Comparison of ENCODE assay signal across 20 cellular contexts in the genomic region with DNA sequence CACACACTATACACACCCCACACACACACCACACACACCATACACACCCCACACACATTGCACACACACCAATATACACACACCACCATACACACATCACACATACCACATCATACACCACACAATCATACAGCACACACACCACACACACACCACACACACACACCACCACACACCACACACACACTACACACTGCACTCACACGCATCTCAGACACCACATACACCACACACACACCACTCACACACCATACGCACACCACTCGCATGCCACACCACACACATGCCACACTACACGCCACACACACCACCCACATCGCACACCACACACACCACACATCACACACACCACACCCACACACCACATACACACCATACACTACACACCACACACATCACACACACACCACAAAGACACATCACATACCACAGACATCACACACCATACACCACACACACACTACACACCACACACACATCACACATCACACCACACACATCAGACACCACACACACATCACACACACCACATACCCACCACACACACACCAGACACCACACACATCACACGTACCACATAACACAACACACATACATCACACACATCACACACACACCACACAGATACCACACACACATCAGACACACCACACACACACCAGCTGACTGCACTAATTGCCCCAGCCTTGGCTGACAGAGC. TPM values are rescaled to one million over a fixed set of nuclear protein-coding genes. Genes with fewer than 3 reads are reported as not detected.
DNase-seq lines count a peak whose midpoint lies in the region; ATAC-seq, FAIRE-seq and TF ChIP-seq lines count a peak whose summit lies in the region.
"Had no signal": no experiment of that assay in that cellular context is flagged by ENCODE, and none has a peak within 500 bp of the region (broad histone marks: within the 10 kb centered on the region; RNA-seq: fewer than 3 reads in every experiment).

No MANE protein-coding gene starts in this region.

- H3K18ac ChIP-seq in neuronal stem cell (ENCODE audit: low read length) = peak overlapping the region; percentile 48

- peak overlapping the region; percentile 81 for H3K9ac ChIP-seq in neuronal stem cell (ENCODE audit: low read depth, low read length, poor library complexity)

- H3K4me3 ChIP-seq in ACC112 (ENCODE audit: low read depth, low read length) (no peak overlapping the region), bronchial epithelial cell (ENCODE audit: low read depth, low read length) (no peak overlapping the region), neuronal stem cell (ENCODE audit: low read length in 2 of 2) (peak overlapping the region in 1 of 2 donors; percentile 64), body of pancreas (no peak overlapping the region)
- H3K4me3 ChIP-seq: BLaER1 treated with 17β-estradiol and CSF1 and Interleukin-3, amounts not matched to agents 10 nM and 100 nM; MG63; SJSA1 had no signal

- peaks cover 0 to 12% of the 10 kb centered on the region in 2 donors for H3K9me3 ChIP-seq in neuronal stem cell (replicated peaks in 1 of 2; ENCODE audit: control insufficient read depth in 2 of 2, insufficient read depth in 1 of 2, low read depth in 1 of 2, low read length in 2 of 2)
- no peaks in the 10 kb centered on the region for H3K9me3 ChIP-seq in body of pancreas
- H3K9me3 ChIP-seq: BLaER1 treated with 17β-estradiol and CSF1 and Interleukin-3, amounts not matched to agents 10 nM and 100 nM; MG63; SJSA1 had no signal

- H3K4ac ChIP-seq in neuronal stem cell (ENCODE audit: low read length) = peak overlapping the region; percentile 69

- H3K4me1 ChIP-seq in ACC112 (ENCODE audit: control insufficient read depth, insufficient read depth, low read length, unreplicated experiment) = peaks cover 62% of the 10 kb centered on the region
- H3K4me1 ChIP-seq in neuronal stem cell (ENCODE audit: control insufficient read depth in 2 of 2, insufficient read depth in 1 of 2, low read depth in 1 of 2, low read length in 2 of 2) = peaks cover 3 to 10% of the 10 kb centered on the region in 2 donors
- H3K4me1 ChIP-seq in body of pancreas = peaks cover 4% of the 10 kb centered on the region

- peak overlapping the region; percentile 26 for H3K23ac ChIP-seq in neuronal stem cell (ENCODE audit: low read depth, low read length, poor library complexity)

- no peak overlapping the region for H2BK120ac ChIP-seq in neuronal stem cell (ENCODE audit: low read depth, low read length)

- peak overlapping the region; percentile 85 for H3K14ac ChIP-seq in neuronal stem cell (ENCODE audit: low read length)

- DNase-seq in HTR-8/SVneo (ENCODE audit: insufficient read length, low spot score) (no peak), bronchial epithelial cell (ENCODE audit: low read depth) (no peak), neuronal stem cell (ENCODE audit: low spot score) (no peak), body of pancreas (no peak), substantia nigra (lab: John Stamatoyannopoulos, UW) (no peak), GM19238 (ENCODE audit: insufficient read length, low spot score) (no peak)
- DNase-seq: CD8-positive, alpha-beta memory T cell; EL; HCEC 1CT; Kasumi-1; NCI-H1048; NCI-H1436; NCI-H1930; NCI-H524; PC-3 had no signal

- H3K27me3 ChIP-seq in ACC112 (ENCODE audit: insufficient read depth, low read length) (no peaks in the 10 kb centered on the region), bronchial epithelial cell (ENCODE audit: control insufficient read depth, insufficient read depth, low read length) (no peaks in the 10 kb centered on the region), neuronal stem cell (ENCODE audit: control insufficient read depth in 3 of 3, insufficient read depth in 3 of 3, low read depth in 1 of 3, low read length in 3 of 3) (peaks cover 0 to 5% (median 0%) of the 10 kb centered on the region in 3 experiments), body of pancreas (no peaks in the 10 kb centered on the region)
- H3K27me3 ChIP-seq: MG63, SJSA1 had no signal

- peak overlapping the region; percentile 38 for H2AK5ac ChIP-seq in neuronal stem cell (ENCODE audit: low read depth, low read length)

- no peak overlapping the region for H3K4me2 ChIP-seq in neuronal stem cell (ENCODE audit: insufficient read depth, low read length, poor library complexity, severe bottlenecking)

- H3K27ac ChIP-seq in ACC112 (ENCODE audit: low read depth, low read length) (peak overlapping the region; percentile 60; the same call in 1 of the 2 replicates), neuronal stem cell (replicated peaks; ENCODE audit: low read length) (no peak overlapping the region), body of pancreas (no peak overlapping the region), substantia nigra (ENCODE audit: low read depth, low read length, poor library complexity, severe bottlenecking) (no peak overlapping the region)

- intact Hi-C loops in body of pancreas (cut with DNase I) = no loop called here

- 100% methylated on average over 6 of the region's 6 CpGs; no CpG with 5 or more reads in 1 of the 2 donors for WGBS in neuronal stem cell (ENCODE audit: extremely low coverage in 2 of 2, insufficient read length in 2 of 2, insufficient replicate concordance in 1 of 2), 2 donors
- 84 to 89% methylated on average over 6 of the region's 6 CpGs for WGBS in body of pancreas, 2 donors

- H2AFZ ChIP-seq in ACC112 (ENCODE audit: low read length, unreplicated experiment) (no peak overlapping the region), neuronal stem cell (ENCODE audit: low read length) (no peak overlapping the region)

- FAIRE-seq in HTR-8/SVneo (lab: Jason Lieb, UNC) (peak; percentile 100), bronchial epithelial cell (lab: Jason Lieb, UNC) (peak; percentile 97)

- peak overlapping the region; percentile 89 for H4K8ac ChIP-seq in neuronal stem cell (ENCODE audit: low read depth, low read length)

- H2BK15ac ChIP-seq in neuronal stem cell (ENCODE audit: low read length) = peak overlapping the region; percentile 24

- H3K79me1 ChIP-seq in neuronal stem cell (ENCODE audit: low read depth, low read length) = peaks cover 6% of the 10 kb centered on the region

- H3K36me3 ChIP-seq in ACC112 (ENCODE audit: insufficient read depth, low read length) (no peaks in the 10 kb centered on the region), bronchial epithelial cell (ENCODE audit: control insufficient read depth, insufficient read depth, low read length) (no peaks in the 10 kb centered on the region), neuronal stem cell (replicated peaks in 1 of 2; ENCODE audit: control insufficient read depth in 2 of 2, insufficient read depth in 2 of 2, low read length in 2 of 2) (peaks cover 0 to 3% of the 10 kb centered on the region in 2 donors), body of pancreas (replicated peaks in 1 of 2; ENCODE audit: insufficient read depth in 1 of 2, low read depth in 2 of 2) (no peaks in the 10 kb centered on the region)
- H3K36me3 ChIP-seq: BLaER1 treated with 17β-estradiol and CSF1 and Interleukin-3, amounts not matched to agents 10 nM and 100 nM; MG63; SJSA1 had no signal

- TF ChIP-seq POLR2A in body of pancreas (IDR thresholded peaks at IDR 0.05) = no peak

- no peak overlapping the region for H2BK5ac ChIP-seq in neuronal stem cell (ENCODE audit: low read length)

- peak overlapping the region; percentile 59 for H2BK12ac ChIP-seq in neuronal stem cell (ENCODE audit: low read length)

- peak overlapping the region; percentile 94 for H4K91ac ChIP-seq in neuronal stem cell (ENCODE audit: low read depth, low read length, poor library complexity)

- TF ChIP-seq CTCF in bronchial epithelial cell (IDR thresholded peaks at IDR 0.05; ENCODE audit: insufficient read depth, low read length, severe bottlenecking) (no peak), body of pancreas (IDR thresholded peaks at IDR 0.05) (no peak)

- H3K79me2 ChIP-seq in ACC112 (ENCODE audit: control insufficient read depth, insufficient read depth, low read length, unreplicated experiment) = no peaks in the 10 kb centered on the region

- no peak for ATAC-seq in body of pancreas
- ATAC-seq in HG03025 (IDR thresholded peaks at IDR 0.05; ENCODE audit: low FRiP score, unreplicated experiment) = no peak
- ATAC-seq: PC-3 had no signal

RNA-seq across cellular contexts. Expression of a gene that starts 54.6 kb away (rescaled TPM):
- 5.8 and 6.6 TPM in 2 replicates for total RNA-seq in bronchial epithelial cell
- 0.73 TPM for polyA plus RNA-seq in neuronal stem cell (2013, experiment 1 of 2)
- polyA plus RNA-seq in neuronal stem cell (2013, experiment 2 of 2) = 0.65 TPM
- 1 to 10 TPM; 3.1 to 4.3 TPM for total RNA-seq in body of pancreas

RNA-seq across cellular contexts. Expression of a gene that starts 54.7 kb away (rescaled TPM):
- total RNA-seq in bronchial epithelial cell (25.3 and 31.1 TPM in 2 replicates), body of pancreas (10 to 100 TPM; 15.8 to 19.1 TPM)
- 31.3 TPM for polyA plus RNA-seq in neuronal stem cell (2013, experiment 1 of 2)
- polyA plus RNA-seq in neuronal stem cell (2013, experiment 2 of 2) = 31.6 TPM
